22 cellular contexts compared by ENCODE assay signal in genomic region chr14:56027421-56027820, GRCh38.
DNase-seq lines count a peak whose midpoint lies in the region; TF ChIP-seq lines count a peak whose summit lies in the region.
"Had no signal": no experiment of that assay in that cellular context is flagged by ENCODE, and none has a peak within 500 bp of the region (broad histone marks: within the 10 kb centered on the region; RNA-seq: fewer than 3 reads in every experiment).

No MANE protein-coding gene starts in this region.

- CTCF ChIA-PET in mammary epithelial cell (lab: Charles Lee; ENCODE audit: low non-redundant PET), result no interaction called here

- TF ChIP-seq CTCF in suprapubic skin (IDR thresholded peaks at IDR 0.05) (no peak), tibial nerve (IDR thresholded peaks at IDR 0.05) (no peak), mammary epithelial cell (conservative IDR thresholded peaks at IDR 0.05 in 1 of 2, IDR thresholded peaks at IDR 0.05 in 1 of 2; ENCODE audit: extremely low read depth in 1 of 2, insufficient read depth in 1 of 2, low read depth in 1 of 2, low read length in 2 of 2) (no peak), GM10266 (IDR thresholded peaks at IDR 0.05; ENCODE audit: control insufficient read depth, insufficient read depth, low read depth, missing control alignments) (no peak)

- intact Hi-C loops in mammary epithelial cell (cut with micrococcal nuclease), result no loop called here

- no peak overlapping the region for H2AFZ ChIP-seq in mammary epithelial cell (ENCODE audit: low read depth, low read length)

- WGBS in suprapubic skin, result 82% methylated on average over 1 of the region's 1 CpG
- WGBS in tibial nerve, 2 donors, result 49 to 59% methylated on average over 1 of the region's 1 CpG
- WGBS in mammary epithelial cell (ENCODE audit: low coverage, missing lambda C conversion rate), result 69% methylated on average over 1 of the region's 1 CpG

- in situ Hi-C loops in mammary epithelial cell (cut with MboI; ENCODE audit: low sequenced_read_pairs in 2 of 2), result no loop called here

- H4K20me1 ChIP-seq in mammary epithelial cell (ENCODE audit: insufficient read depth, low read length), result no peaks in the 10 kb centered on the region
- H4K20me1 ChIP-seq: BLaER1 had no signal

- H3K4me3 ChIP-seq in suprapubic skin (no peak overlapping the region), tibial nerve (no peak overlapping the region), mammary epithelial cell (replicated peaks in 1 of 3; ENCODE audit: insufficient read depth in 1 of 3, low read depth in 2 of 3, low read length in 3 of 3) (no peak overlapping the region), SJCRH30 (no peak overlapping the region)
- H3K4me3 ChIP-seq: BLaER1 had no signal

- BruUV-seq in mammary epithelial cell (replicated peaks; lab: Mats Ljungman, UMichigan), result no TSS peak

- H3K79me2 ChIP-seq in mammary epithelial cell (ENCODE audit: insufficient read depth, low read length), result no peaks in the 10 kb centered on the region

- DNase-seq in foreskin melanocyte, result peak; percentile 91
- no peak for DNase-seq in suprapubic skin (ENCODE audit: low spot score in 2 of 2)
- DNase-seq in tibial nerve (ENCODE audit: low spot score in 2 of 2), result no peak
- DNase-seq in mammary epithelial cell, result no peak
- DNase-seq in GM10266 (ENCODE audit: extremely low spot score), result no peak
- no peak for DNase-seq in SJCRH30
- DNase-seq: 8988T; ACHN; BE2C; C1 segment of cervical spinal cord; CD4-positive, alpha-beta memory T cell; CD4-positive, CD25-positive, alpha-beta regulatory T cell; CD8-positive, alpha-beta memory T cell; COR-L47; DMS 273 treated with DMSO at 0.1 percent for 48 hours; DMS153; DMS53; DMS79; DND-41; EL; GDM1 had no signal

- H3K27me3 ChIP-seq in suprapubic skin (no peaks in the 10 kb centered on the region), tibial nerve (no peaks in the 10 kb centered on the region), mammary epithelial cell (ENCODE audit: insufficient read depth, low read length) (no peaks in the 10 kb centered on the region), SJCRH30 (no peaks in the 10 kb centered on the region)
- H3K27me3 ChIP-seq: BE2C, BLaER1 had no signal

- H3K9me3 ChIP-seq in suprapubic skin (no peaks in the 10 kb centered on the region), tibial nerve (no peaks in the 10 kb centered on the region), mammary epithelial cell (replicated peaks; ENCODE audit: insufficient read depth, low read length) (no peaks in the 10 kb centered on the region), SJCRH30 (replicated peaks) (no peaks in the 10 kb centered on the region)
- H3K9me3 ChIP-seq: BE2C, BLaER1 had no signal

- no peaks in the 10 kb centered on the region for H3K36me3 ChIP-seq in suprapubic skin
- H3K36me3 ChIP-seq in tibial nerve, result no peaks in the 10 kb centered on the region
- no peaks in the 10 kb centered on the region for H3K36me3 ChIP-seq in mammary epithelial cell (ENCODE audit: insufficient read depth, low read length)
- no peaks in the 10 kb centered on the region for H3K36me3 ChIP-seq in SJCRH30
- H3K36me3 ChIP-seq: BE2C, BLaER1 had no signal

- H3K4me2 ChIP-seq in mammary epithelial cell (ENCODE audit: insufficient read depth, low read depth, low read length), result no peak overlapping the region
- H3K4me2 ChIP-seq: BLaER1 had no signal

- TF ChIP-seq EP300 in suprapubic skin (IDR thresholded peaks at IDR 0.05) (no peak), tibial nerve (IDR thresholded peaks at IDR 0.05) (no peak)

- H3K9ac ChIP-seq in mammary epithelial cell (ENCODE audit: insufficient read depth, low read length), result no peak overlapping the region
- H3K9ac ChIP-seq: BLaER1 had no signal

- peaks cover 6% of the 10 kb centered on the region for H3K4me1 ChIP-seq in suprapubic skin
- H3K4me1 ChIP-seq in tibial nerve, result peaks cover 0 to 32% (median 0%) of the 10 kb centered on the region in 4 donors
- H3K4me1 ChIP-seq in mammary epithelial cell (ENCODE audit: insufficient read depth, low read length), result no peaks in the 10 kb centered on the region
- no peaks in the 10 kb centered on the region for H3K4me1 ChIP-seq in SJCRH30
- H3K4me1 ChIP-seq: BE2C, BLaER1 had no signal

- TF ChIP-seq POLR2A in suprapubic skin (IDR thresholded peaks at IDR 0.05) (no peak), tibial nerve (IDR thresholded peaks at IDR 0.05) (no peak)

- H3K27ac ChIP-seq in suprapubic skin, result peak overlapping the region; percentile 16
- H3K27ac ChIP-seq in tibial nerve, result peak overlapping the region in 3 of 4 donors; percentile 4 to 75 (median 60)
- no peak overlapping the region for H3K27ac ChIP-seq in mammary epithelial cell (ENCODE audit: insufficient read depth, low read depth, low read length)
- H3K27ac ChIP-seq in SJCRH30, result no peak overlapping the region
- H3K27ac ChIP-seq: BLaER1 had no signal

- dilution Hi-C loops in mammary epithelial cell (cut with HindIII; ENCODE audit: low sequenced_read_pairs), result no loop called here

Comparison
In these comparisons a context has a peak if more than half of its experiments do, and no peak if none do; other contexts are left out.
1. H3K27ac ChIP-seq: peak in suprapubic skin (single experiment) and tibial nerve (3 of 4); none in mammary epithelial cell (single experiment) and SJCRH30 (single experiment).